Comparison of ENCODE assay signal across 1 cellular context in the genomic region with DNA sequence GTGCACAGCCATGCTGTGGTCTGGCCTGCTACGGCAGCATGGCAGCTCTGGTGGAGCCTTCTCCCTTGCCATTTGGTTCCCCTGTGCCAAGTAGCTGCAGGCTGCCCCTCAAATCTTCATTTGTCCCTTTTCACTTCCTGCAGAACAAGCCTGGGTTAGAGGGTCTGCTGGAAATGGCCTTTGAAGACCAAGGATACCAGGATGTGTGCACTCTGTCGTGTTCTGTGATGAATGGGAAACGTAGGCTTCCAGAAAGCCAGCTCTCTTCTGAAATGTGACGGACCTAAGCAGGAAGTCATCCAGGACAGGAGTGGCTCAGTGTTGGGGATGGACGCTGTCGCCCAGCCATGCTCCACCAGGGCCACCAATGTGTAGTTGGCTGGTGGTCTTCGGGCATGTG.
TF ChIP-seq lines count a peak whose summit lies in the region.

No MANE protein-coding gene starts in this region.

TF ChIP-seq in GM12878, 131 proteins besides CTCF, POLR2A, EP300 and RAD21:
- TF ChIP-seq POLR2AphosphoS2 (IDR thresholded peaks at IDR 0.05; ENCODE audit: low read depth, low read length) (0 out of 2 replicates have a peak, but pooled peaks have one; percentile 36), FOXM1 (IDR thresholded peaks at IDR 0.05; ENCODE audit: low read depth, low read length) (no peak)
